In the genomic region with DNA sequence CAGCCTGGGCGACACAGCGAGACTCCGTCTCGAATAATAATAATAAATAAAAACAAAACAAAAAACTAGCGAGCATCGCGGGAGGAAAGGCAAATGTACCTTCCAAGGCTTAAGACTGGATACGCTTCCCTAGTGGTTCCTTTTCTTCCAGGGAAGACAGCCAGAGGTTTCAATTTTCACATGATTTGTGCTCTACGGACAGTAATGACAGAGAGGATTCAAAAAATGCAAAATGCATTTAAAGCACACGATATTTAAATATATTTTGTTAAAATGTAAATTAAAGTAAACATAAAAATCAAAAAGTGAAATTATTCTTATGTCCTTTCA, we compare ENCODE assay signal across 8 cellular contexts. TPM values are rescaled to one million over a fixed set of nuclear protein-coding genes. Genes with fewer than 3 reads are reported as not detected.
DNase-seq lines count a peak whose midpoint lies in the region; ATAC-seq, FAIRE-seq and TF ChIP-seq lines count a peak whose summit lies in the region.

No MANE protein-coding gene starts in this region.

- H3K36me3 ChIP-seq in right atrium auricular region, result no peaks in the 10 kb centered on the region
- no peaks in the 10 kb centered on the region for H3K36me3 ChIP-seq in ascending aorta
- no peaks in the 10 kb centered on the region for H3K36me3 ChIP-seq in right lobe of liver
- no peaks in the 10 kb centered on the region for H3K36me3 ChIP-seq in uterus

- DNase-seq in right atrium auricular region (ENCODE audit: low spot score) (no peak), cardiac septum (ENCODE audit: low spot score) (no peak), ascending aorta (ENCODE audit: low spot score in 2 of 2) (no peak), right lobe of liver (no peak), uterus (no peak), H54 (ENCODE audit: insufficient read length, low spot score) (no peak)

- H3K4me3 ChIP-seq in right atrium auricular region (peak overlapping the region; percentile 35 to 56), ascending aorta (peak overlapping the region; percentile 27 to 68), right lobe of liver (peak overlapping the region; percentile 1 to 40 (median 25)), uterus (peak overlapping the region; percentile 43 to 47)

- H3K4me1 ChIP-seq in right atrium auricular region (peaks cover 0 to 23% of the 10 kb centered on the region in 2 donors), ascending aorta (peaks cover 0 to 2% of the 10 kb centered on the region in 2 donors), right lobe of liver (peaks cover 0 to 17% (median 5%) of the 10 kb centered on the region in 4 donors), uterus (no peaks in the 10 kb centered on the region)

- WGBS in right lobe of liver (ENCODE audit: insufficient coverage, low coverage, low lambda C conversion rate, missing lambda C conversion rate), result 22% methylated on average over 10 of the region's 10 CpGs

- no peak for FAIRE-seq in H54 (lab: Jason Lieb, UNC)

- H3K9me3 ChIP-seq in right atrium auricular region, result no peaks in the 10 kb centered on the region
- H3K9me3 ChIP-seq in ascending aorta, result no peaks in the 10 kb centered on the region
- no peaks in the 10 kb centered on the region for H3K9me3 ChIP-seq in right lobe of liver
- H3K9me3 ChIP-seq in uterus, result no peaks in the 10 kb centered on the region

- H3K27me3 ChIP-seq in right atrium auricular region (no peaks in the 10 kb centered on the region), ascending aorta (no peaks in the 10 kb centered on the region), right lobe of liver (no peaks in the 10 kb centered on the region), uterus (no peaks in the 10 kb centered on the region)

- intact Hi-C loops in cardiac septum (cut with DNase I) (no loop called here), ascending aorta (cut with DNase I) (loop anchor here (1.0 kb wide), 2 partner anchors 12 to 30 kb away; no protein-coding TSS in a partner anchor), right lobe of liver (cut with DNase I) (no loop called here), uterus (cut with DNase I; ENCODE audit: low total_unique reads) (no loop called here)

- ATAC-seq in right lobe of liver (no peak), HG03159 (IDR thresholded peaks at IDR 0.05; ENCODE audit: unreplicated experiment) (no peak), GM18873 (IDR thresholded peaks at IDR 0.05; ENCODE audit: low FRiP score, unreplicated experiment) (no peak)

- TF ChIP-seq CTCF in right atrium auricular region (IDR thresholded peaks at IDR 0.05), result no peak
- no peak for TF ChIP-seq CTCF in ascending aorta (IDR thresholded peaks at IDR 0.05)
- no peak for TF ChIP-seq CTCF in right lobe of liver (IDR thresholded peaks at IDR 0.05)
- TF ChIP-seq CTCF in uterus (IDR thresholded peaks at IDR 0.05), result no peak

- H3K27ac ChIP-seq in right atrium auricular region (peak overlapping the region; percentile 70 to 81), ascending aorta (peak overlapping the region in 1 of 2 donors; percentile 75), right lobe of liver (peak overlapping the region in 1 of 3 donors; percentile 20), uterus (peak overlapping the region; percentile 72 to 80)

- TF ChIP-seq POLR2A in right lobe of liver (IDR thresholded peaks at IDR 0.05), result no peak
- no peak for TF ChIP-seq POLR2A in uterus (IDR thresholded peaks at IDR 0.05)
- TF ChIP-seq POLR2A in H54 (IDR thresholded peaks at IDR 0.05; ENCODE audit: low read depth, low read length), result no peak

RNA-seq across cellular contexts. Expression of gene TRIM41, which starts 4.3 kb away (rescaled TPM):
- total RNA-seq in right atrium auricular region (10 to 100 TPM; 10.0 to 11.2 TPM), cardiac septum (33.0 TPM), ascending aorta (105 TPM), right lobe of liver (10 to 100 TPM in 4 of 6 experiments, 1 to 10 TPM in 2; 7.3 to 20.6 (median 15.9) TPM), uterus (10 to 100 TPM in 2 of 4 donors, 1 to 10 TPM in 2; 4.7 to 18.8 (median 12.2) TPM)

RNA-seq across cellular contexts. Expression of gene TRIM7, which starts 13.8 kb away (rescaled TPM):
- total RNA-seq in right atrium auricular region (1 to 10 TPM; 4.1 to 7.7 TPM), cardiac septum (6.4 TPM), ascending aorta (6.1 TPM), right lobe of liver (1 to 10 TPM in 1 of 6 experiments, under 1 TPM in 4, not detected in 1; 0.07 to 1.4 (median 0.26) TPM), uterus (1 to 10 TPM; 1.2 to 7.7 (median 1.6) TPM)

RNA-seq across cellular contexts. Expression of gene RACK1, which starts 24.9 kb away (rescaled TPM):
- total RNA-seq in right atrium auricular region (1,000 to 10,000 TPM; 1,155 to 1,413 TPM), cardiac septum (557 TPM), ascending aorta (2,870 TPM), right lobe of liver (1,000 to 10,000 TPM in 2 of 6 experiments, 100 to 1,000 TPM in 4; 470 to 1,156 (median 552) TPM), uterus (1,000 to 10,000 TPM; 1,656 to 5,035 (median 2,557) TPM)

RNA-seq across cellular contexts. Expression of gene TRIM52, which starts 42.2 kb away (rescaled TPM):
- 1 to 10 TPM; 4.4 to 9.1 TPM for total RNA-seq in right atrium auricular region
- total RNA-seq in cardiac septum, result 9.1 TPM
- total RNA-seq in ascending aorta, result 21.2 TPM
- total RNA-seq in right lobe of liver, result 1 to 10 TPM; 2.8 to 6.5 (median 4.6) TPM
- total RNA-seq in uterus, result 10 to 100 TPM in 2 of 4 donors, 1 to 10 TPM in 2; 1.2 to 22.1 (median 13.9) TPM
